In genomic region chr11:108012139-108012725, GRCh38 we compare ENCODE assay signal across 1 cellular context.
TF ChIP-seq lines count a peak whose summit lies in the region.

No MANE protein-coding gene starts in this region.

TF ChIP-seq in HepG2, 621 proteins besides CTCF, POLR2A, EP300 and RAD21:
- TF ChIP-seq MTF1 (CRISPR knock-in tag; IDR thresholded peaks at IDR 0.05) (no peak), TRAFD1 (CRISPR knock-in tag; IDR thresholded peaks at IDR 0.05; ENCODE audit: borderline replicate concordance) (no peak), CBX5 (CRISPR knock-in tag; IDR thresholded peaks at IDR 0.05; ENCODE audit: borderline replicate concordance) (no peak), ATF7-NPFF (CRISPR knock-in tag; IDR thresholded peaks at IDR 0.05; ENCODE audit: low read depth) (no peak), BATF2 (CRISPR knock-in tag; IDR thresholded peaks at IDR 0.05) (no peak), NFRKB (IDR thresholded peaks at IDR 0.05) (no peak), SOX13 (IDR thresholded peaks at IDR 0.05) (no peak), SOX13 (CRISPR knock-in tag; conservative IDR thresholded peaks at IDR 0.05 in 1 of 2, IDR thresholded peaks at IDR 0.05 in 1 of 2) (no peak), MBD4 (IDR thresholded peaks at IDR 0.05; ENCODE audit: borderline replicate concordance, low read length) (no peak), PHB2 (IDR thresholded peaks at IDR 0.05; ENCODE audit: partially characterized antibody) (no peak)
- TF ChIP-seq, protein P1, sequence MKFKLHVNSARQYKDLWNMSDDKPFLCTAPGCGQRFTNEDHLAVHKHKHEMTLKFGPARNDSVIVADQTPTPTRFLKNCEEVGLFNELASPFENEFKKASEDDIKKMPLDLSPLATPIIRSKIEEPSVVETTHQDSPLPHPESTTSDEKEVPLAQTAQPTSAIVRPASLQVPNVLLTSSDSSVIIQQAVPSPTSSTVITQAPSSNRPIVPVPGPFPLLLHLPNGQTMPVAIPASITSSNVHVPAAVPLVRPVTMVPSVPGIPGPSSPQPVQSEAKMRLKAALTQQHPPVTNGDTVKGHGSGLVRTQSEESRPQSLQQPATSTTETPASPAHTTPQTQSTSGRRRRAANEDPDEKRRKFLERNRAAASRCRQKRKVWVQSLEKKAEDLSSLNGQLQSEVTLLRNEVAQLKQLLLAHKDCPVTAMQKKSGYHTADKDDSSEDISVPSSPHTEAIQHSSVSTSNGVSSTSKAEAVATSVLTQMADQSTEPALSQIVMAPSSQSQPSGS (CRISPR knock-in tag; IDR thresholded peaks at IDR 0.05), result no peak
- TF ChIP-seq, protein P2, sequence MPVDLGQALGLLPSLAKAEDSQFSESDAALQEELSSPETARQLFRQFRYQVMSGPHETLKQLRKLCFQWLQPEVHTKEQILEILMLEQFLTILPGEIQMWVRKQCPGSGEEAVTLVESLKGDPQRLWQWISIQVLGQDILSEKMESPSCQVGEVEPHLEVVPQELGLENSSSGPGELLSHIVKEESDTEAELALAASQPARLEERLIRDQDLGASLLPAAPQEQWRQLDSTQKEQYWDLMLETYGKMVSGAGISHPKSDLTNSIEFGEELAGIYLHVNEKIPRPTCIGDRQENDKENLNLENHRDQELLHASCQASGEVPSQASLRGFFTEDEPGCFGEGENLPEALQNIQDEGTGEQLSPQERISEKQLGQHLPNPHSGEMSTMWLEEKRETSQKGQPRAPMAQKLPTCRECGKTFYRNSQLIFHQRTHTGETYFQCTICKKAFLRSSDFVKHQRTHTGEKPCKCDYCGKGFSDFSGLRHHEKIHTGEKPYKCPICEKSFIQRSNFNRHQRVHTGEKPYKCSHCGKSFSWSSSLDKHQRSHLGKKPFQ (CRISPR knock-in tag; IDR thresholded peaks at IDR 0.05; ENCODE audit: insufficient replicate concordance), result no peak
- TF ChIP-seq, protein P3, sequence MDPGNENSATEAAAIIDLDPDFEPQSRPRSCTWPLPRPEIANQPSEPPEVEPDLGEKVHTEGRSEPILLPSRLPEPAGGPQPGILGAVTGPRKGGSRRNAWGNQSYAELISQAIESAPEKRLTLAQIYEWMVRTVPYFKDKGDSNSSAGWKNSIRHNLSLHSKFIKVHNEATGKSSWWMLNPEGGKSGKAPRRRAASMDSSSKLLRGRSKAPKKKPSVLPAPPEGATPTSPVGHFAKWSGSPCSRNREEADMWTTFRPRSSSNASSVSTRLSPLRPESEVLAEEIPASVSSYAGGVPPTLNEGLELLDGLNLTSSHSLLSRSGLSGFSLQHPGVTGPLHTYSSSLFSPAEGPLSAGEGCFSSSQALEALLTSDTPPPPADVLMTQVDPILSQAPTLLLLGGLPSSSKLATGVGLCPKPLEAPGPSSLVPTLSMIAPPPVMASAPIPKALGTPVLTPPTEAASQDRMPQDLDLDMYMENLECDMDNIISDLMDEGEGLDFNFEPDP (CRISPR knock-in tag; conservative IDR thresholded peaks at IDR 0.05), result no peak
TF ChIP-seq in HepG2: peak in this region for 0.
